1 cellular context compared by ENCODE assay signal in the genomic region with DNA sequence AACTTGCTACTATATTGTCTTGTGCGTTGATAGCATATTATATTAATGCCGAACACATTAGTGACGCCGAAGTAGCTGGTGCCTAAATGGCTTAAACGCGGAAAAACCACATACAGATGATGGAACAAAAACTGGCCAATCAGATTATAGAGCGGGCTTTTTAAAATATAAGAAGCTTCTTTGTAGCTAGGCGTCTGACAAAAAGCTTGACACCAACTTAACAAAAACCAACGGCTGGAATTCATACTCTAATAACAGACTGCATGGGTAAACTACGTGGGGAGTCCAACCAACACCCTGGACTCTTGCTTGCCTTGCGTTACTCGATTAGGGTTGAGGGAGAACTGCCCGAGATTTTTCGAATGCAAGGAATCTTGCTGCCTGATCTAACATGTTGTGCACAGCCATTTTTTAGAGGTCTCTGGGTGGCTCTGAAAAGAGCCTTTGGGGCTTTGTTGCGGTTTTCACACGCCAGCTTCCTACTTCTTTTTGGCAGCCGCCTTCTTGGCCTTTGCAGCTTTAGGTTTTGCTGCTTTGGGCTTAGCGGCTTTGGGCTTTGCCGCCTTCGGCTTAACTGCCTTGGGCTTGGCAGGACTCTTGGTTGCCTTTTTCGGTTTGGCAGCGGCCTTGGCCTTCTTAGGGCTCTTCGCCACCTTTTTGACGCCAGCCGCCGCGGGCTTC.
TF ChIP-seq lines count a peak whose summit lies in the region.

No MANE protein-coding gene starts in this region.

TF ChIP-seq in GM12878, 131 proteins besides CTCF, POLR2A, EP300 and RAD21 (continued from another document):
- TF ChIP-seq, protein P1, sequence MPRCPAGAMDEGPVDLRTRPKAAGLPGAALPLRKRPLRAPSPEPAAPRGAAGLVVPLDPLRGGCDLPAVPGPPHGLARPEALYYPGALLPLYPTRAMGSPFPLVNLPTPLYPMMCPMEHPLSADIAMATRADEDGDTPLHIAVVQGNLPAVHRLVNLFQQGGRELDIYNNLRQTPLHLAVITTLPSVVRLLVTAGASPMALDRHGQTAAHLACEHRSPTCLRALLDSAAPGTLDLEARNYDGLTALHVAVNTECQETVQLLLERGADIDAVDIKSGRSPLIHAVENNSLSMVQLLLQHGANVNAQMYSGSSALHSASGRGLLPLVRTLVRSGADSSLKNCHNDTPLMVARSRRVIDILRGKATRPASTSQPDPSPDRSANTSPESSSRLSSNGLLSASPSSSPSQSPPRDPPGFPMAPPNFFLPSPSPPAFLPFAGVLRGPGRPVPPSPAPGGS (IDR thresholded peaks at IDR 0.05; ENCODE audit: borderline replicate concordance, insufficient read depth, low read depth, low read length, poor library complexity, severe bottlenecking) = peak; percentile 33
- TF ChIP-seq, protein P2, sequence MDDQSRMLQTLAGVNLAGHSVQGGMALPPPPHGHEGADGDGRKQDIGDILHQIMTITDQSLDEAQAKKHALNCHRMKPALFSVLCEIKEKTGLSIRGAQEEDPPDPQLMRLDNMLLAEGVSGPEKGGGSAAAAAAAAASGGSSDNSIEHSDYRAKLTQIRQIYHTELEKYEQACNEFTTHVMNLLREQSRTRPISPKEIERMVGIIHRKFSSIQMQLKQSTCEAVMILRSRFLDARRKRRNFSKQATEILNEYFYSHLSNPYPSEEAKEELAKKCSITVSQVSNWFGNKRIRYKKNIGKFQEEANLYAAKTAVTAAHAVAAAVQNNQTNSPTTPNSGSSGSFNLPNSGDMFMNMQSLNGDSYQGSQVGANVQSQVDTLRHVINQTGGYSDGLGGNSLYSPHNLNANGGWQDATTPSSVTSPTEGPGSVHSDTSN (IDR thresholded peaks at IDR 0.05; ENCODE audit: insufficient replicate concordance, low read depth, low read length) = peak; percentile 46
- peak; percentile 47 for TF ChIP-seq PAX5 (IDR thresholded peaks at IDR 0.05; ENCODE audit: borderline replicate concordance, low read depth, low read length)
- no peak; the same call in 1 of the 2 replicates for TF ChIP-seq MEF2A (IDR thresholded peaks at IDR 0.05; ENCODE audit: insufficient read depth, low read depth, low read length)
- TF ChIP-seq, protein P3, sequence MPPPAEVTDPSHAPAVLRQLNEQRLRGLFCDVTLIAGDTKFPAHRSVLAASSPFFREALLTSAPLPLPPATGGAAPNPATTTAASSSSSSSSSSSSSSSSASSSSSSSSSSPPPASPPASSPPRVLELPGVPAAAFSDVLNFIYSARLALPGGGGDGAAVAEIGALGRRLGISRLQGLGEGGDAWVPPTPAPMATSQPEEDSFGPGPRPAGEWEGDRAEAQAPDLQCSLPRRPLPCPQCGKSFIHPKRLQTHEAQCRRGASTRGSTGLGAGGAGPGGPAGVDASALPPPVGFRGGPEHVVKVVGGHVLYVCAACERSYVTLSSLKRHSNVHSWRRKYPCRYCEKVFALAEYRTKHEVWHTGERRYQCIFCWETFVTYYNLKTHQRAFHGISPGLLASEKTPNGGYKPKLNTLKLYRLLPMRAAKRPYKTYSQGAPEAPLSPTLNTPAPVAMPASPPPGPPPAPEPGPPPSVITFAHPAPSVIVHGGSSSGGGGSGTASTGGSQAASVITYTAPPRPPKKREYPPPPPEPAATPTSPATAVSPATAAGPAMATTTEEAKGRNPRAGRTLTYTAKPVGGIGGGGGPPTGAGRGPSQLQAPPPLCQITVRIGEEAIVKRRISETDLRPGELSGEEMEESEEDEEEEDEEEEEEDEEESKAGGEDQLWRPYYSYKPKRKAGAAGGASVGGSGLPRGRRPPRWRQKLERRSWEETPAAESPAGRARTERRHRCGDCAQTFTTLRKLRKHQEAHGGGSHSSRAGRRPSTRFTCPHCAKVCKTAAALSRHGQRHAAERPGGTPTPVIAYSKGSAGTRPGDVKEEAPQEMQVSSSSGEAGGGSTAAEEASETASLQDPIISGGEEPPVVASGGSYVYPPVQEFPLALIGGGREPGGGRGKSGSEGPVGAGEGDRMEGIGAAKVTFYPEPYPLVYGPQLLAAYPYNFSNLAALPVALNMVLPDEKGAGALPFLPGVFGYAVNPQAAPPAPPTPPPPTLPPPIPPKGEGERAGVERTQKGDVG (CRISPR knock-in tag; IDR thresholded peaks at IDR 0.05) = peak; percentile 71; the same call in 1 of the 2 replicates
- no peak for TF ChIP-seq ZNF24 (IDR thresholded peaks at IDR 0.05)
- TF ChIP-seq, protein P4, sequence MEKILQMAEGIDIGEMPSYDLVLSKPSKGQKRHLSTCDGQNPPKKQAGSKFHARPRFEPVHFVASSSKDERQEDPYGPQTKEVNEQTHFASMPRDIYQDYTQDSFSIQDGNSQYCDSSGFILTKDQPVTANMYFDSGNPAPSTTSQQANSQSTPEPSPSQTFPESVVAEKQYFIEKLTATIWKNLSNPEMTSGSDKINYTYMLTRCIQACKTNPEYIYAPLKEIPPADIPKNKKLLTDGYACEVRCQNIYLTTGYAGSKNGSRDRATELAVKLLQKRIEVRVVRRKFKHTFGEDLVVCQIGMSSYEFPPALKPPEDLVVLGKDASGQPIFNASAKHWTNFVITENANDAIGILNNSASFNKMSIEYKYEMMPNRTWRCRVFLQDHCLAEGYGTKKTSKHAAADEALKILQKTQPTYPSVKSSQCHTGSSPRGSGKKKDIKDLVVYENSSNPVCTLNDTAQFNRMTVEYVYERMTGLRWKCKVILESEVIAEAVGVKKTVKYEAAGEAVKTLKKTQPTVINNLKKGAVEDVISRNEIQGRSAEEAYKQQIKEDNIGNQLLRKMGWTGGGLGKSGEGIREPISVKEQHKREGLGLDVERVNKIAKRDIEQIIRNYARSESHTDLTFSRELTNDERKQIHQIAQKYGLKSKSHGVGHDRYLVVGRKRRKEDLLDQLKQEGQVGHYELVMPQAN (conservative IDR thresholded peaks at IDR 0.05) = peak; percentile 97
- peak; percentile 95 for TF ChIP-seq POU2F2 (IDR thresholded peaks at IDR 0.05; ENCODE audit: borderline replicate concordance, low read depth, low read length)
- TF ChIP-seq, protein P5, sequence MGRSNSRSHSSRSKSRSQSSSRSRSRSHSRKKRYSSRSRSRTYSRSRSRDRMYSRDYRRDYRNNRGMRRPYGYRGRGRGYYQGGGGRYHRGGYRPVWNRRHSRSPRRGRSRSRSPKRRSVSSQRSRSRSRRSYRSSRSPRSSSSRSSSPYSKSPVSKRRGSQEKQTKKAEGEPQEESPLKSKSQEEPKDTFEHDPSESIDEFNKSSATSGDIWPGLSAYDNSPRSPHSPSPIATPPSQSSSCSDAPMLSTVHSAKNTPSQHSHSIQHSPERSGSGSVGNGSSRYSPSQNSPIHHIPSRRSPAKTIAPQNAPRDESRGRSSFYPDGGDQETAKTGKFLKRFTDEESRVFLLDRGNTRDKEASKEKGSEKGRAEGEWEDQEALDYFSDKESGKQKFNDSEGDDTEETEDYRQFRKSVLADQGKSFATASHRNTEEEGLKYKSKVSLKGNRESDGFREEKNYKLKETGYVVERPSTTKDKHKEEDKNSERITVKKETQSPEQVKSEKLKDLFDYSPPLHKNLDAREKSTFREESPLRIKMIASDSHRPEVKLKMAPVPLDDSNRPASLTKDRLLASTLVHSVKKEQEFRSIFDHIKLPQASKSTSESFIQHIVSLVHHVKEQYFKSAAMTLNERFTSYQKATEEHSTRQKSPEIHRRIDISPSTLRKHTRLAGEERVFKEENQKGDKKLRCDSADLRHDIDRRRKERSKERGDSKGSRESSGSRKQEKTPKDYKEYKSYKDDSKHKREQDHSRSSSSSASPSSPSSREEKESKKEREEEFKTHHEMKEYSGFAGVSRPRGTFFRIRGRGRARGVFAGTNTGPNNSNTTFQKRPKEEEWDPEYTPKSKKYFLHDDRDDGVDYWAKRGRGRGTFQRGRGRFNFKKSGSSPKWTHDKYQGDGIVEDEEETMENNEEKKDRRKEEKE (IDR thresholded peaks at IDR 0.05) = peak; percentile 35; the same call in 1 of the 2 replicates
- peak; percentile 27; the same call in 1 of the 2 replicates for TF ChIP-seq SIN3A (IDR thresholded peaks at IDR 0.05; ENCODE audit: low read depth, low read length)
- TF ChIP-seq YY1 (IDR thresholded peaks at IDR 0.05; ENCODE audit: low read depth, low read length) = peak; percentile 84
- no peak for TF ChIP-seq MYC (IDR thresholded peaks at IDR 0.05; ENCODE audit: insufficient read depth, insufficient read length, insufficient replicate concordance, low read length, severe bottlenecking)
- no peak for TF ChIP-seq NR2C2 (IDR thresholded peaks at IDR 0.05; ENCODE audit: borderline replicate concordance, control insufficient read depth, insufficient read length, low read depth)
- 0 out of 3 replicates have a peak, but pooled peaks of 1 of the 2 experiments have one; percentile 7 for TF ChIP-seq EGR1 (IDR thresholded peaks at IDR 0.05; ENCODE audit: borderline replicate concordance in 1 of 2, low read depth in 2 of 2, low read length in 2 of 2)
- no peak for TF ChIP-seq YBX1 (IDR thresholded peaks at IDR 0.05)
- TF ChIP-seq ZBED1 (IDR thresholded peaks at IDR 0.05; ENCODE audit: borderline replicate concordance) = peak; percentile 48
- peak; percentile 99 for TF ChIP-seq POLR2AphosphoS5 (IDR thresholded peaks at IDR 0.05; ENCODE audit: low read length)
- TF ChIP-seq TCF3 (IDR thresholded peaks at IDR 0.05; ENCODE audit: borderline replicate concordance, insufficient read depth, low read depth, low read length) = peak; percentile 78; the same call in 1 of the 2 replicates
- no peak for TF ChIP-seq ZNF384 (IDR thresholded peaks at IDR 0.05; ENCODE audit: borderline replicate concordance, low read depth, low read length)
- TF ChIP-seq, protein P6, sequence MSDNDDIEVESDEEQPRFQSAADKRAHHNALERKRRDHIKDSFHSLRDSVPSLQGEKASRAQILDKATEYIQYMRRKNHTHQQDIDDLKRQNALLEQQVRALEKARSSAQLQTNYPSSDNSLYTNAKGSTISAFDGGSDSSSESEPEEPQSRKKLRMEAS (IDR thresholded peaks at IDR 0.05; ENCODE audit: low read depth, low read length) = no peak
- no peak for TF ChIP-seq HCFC1 (IDR thresholded peaks at IDR 0.05; ENCODE audit: low read length)
- peak; percentile 87 for TF ChIP-seq CBFB (IDR thresholded peaks at IDR 0.05; ENCODE audit: low read depth)
- TF ChIP-seq POLR2AphosphoS2 (IDR thresholded peaks at IDR 0.05; ENCODE audit: low read depth, low read length) = peak; percentile 97; the same call in 1 of the 2 replicates
- peak; percentile 47; the same call in 1 of the 2 replicates for TF ChIP-seq BCL11A (IDR thresholded peaks at IDR 0.05; ENCODE audit: low read depth, low read length)
- 0 out of 2 replicates have a peak, but pooled peaks have one; percentile 37 for TF ChIP-seq TAF1 (IDR thresholded peaks at IDR 0.05; ENCODE audit: borderline replicate concordance, low read depth, low read length)
